Comparison of ENCODE assay signal across 15 cellular contexts in the genomic region with DNA sequence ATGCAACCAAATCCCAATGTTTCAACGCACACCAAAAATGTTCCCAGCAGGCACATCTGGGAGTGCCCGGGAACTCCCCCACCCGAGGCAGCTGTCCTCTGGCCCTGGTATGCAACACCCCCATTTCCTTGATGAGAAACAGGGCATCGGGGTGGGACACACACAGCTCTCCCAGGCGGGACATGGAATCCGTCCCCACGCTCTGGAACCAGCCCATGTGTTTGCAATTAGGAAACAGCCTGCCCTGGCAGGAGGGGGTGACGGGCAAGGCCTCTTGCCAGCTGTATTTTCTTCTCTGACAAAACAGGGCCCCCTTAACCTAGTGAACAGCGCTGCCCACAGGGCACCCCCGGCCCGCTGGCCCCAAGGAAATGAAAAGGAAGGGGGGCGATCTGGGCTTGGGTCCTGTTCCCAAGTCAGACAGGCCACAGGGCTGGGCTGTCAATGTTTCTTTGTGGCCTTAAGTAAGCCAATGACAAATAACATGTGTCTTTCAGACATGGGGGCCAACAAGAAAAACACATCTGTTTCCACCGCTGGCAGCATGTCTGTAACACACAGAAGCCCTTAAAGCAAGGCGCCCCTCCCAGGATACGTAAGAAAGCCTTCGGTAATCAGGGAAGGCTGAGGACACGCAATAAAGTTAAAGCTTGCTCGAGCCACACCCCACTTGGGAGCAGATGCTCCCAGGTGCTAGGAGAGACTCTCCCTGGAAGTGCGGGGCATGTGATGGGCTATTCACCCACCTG.
DNase-seq lines count a peak whose midpoint lies in the region; TF ChIP-seq lines count a peak whose summit lies in the region.
"Had no signal": no experiment of that assay in that cellular context is flagged by ENCODE, and none has a peak within 500 bp of the region (broad histone marks: within the 10 kb centered on the region; RNA-seq: fewer than 3 reads in every experiment).

No MANE protein-coding gene starts in this region.

- no peaks in the 10 kb centered on the region for H3K27me3 ChIP-seq in muscle layer of duodenum (ENCODE audit: low read depth, low read length)
- peaks cover 2% of the 10 kb centered on the region; the same call in 1 of the 2 replicates for H3K27me3 ChIP-seq in MG63
- H3K27me3 ChIP-seq: right lobe of liver had no signal

- H3K4me3 ChIP-seq in fibroblast of villous mesenchyme (ENCODE audit: low read depth, low read length) (peak overlapping the region; percentile 4), muscle layer of duodenum (ENCODE audit: low read depth in 1 of 2, low read length in 2 of 2) (peak overlapping the region in 1 of 2 donors; percentile 14), MG63 (no peak overlapping the region)
- H3K4me3 ChIP-seq: right lobe of liver had no signal

- H3K27ac ChIP-seq in muscle layer of duodenum (ENCODE audit: low read length), result peak overlapping the region; percentile 39
- H3K27ac ChIP-seq: right lobe of liver had no signal

- no peak for TF ChIP-seq CTCF in fibroblast of villous mesenchyme (IDR thresholded peaks at IDR 0.05; ENCODE audit: insufficient read depth, low read depth, low read length)

- peaks cover 0 to 21% of the 10 kb centered on the region in 2 donors for H3K4me1 ChIP-seq in muscle layer of duodenum (ENCODE audit: control insufficient read depth in 1 of 2, insufficient read depth in 2 of 2, low read length in 2 of 2)
- H3K4me1 ChIP-seq: Caco-2, right lobe of liver had no signal

- DNase-seq in activated effector memory CD4-positive, alpha-beta T cell treated with anti-CD3 and anti-CD28 coated beads, Interleukin-2, amount 50 U/mL, for 16 hours, result peak; percentile 10
- DNase-seq in activated effector memory CD4-positive, alpha-beta T cell treated with Interleukin-2 at 50 U/mL for 16 hours, result no peak
- DNase-seq in fibroblast of villous mesenchyme (ENCODE audit: low read depth), result peak; percentile 94
- DNase-seq in NCI-H1092 treated with DMSO at 0.1 percent for 48 hours (lab: John Stamatoyannopoulos, UW), result no peak
- DNase-seq in T-helper 1 cell, result no peak
- no peak for DNase-seq in HUDEP-2 (lab: John Stamatoyannopoulos, UW; ENCODE audit: unreplicated experiment in 76 of 76)
- no peak for DNase-seq in MG63
- DNase-seq: 8988T, Caco-2, endodermal cell, NCI-H1436 treated with DMSO at 0.1 percent for 48 hours, NCI-H524 treated with DMSO at 0.1 percent for 48 hours, right lobe of liver, substantia nigra had no signal

- H3K36me3 ChIP-seq in muscle layer of duodenum (ENCODE audit: control insufficient read depth in 1 of 2, insufficient read depth in 2 of 2, low read length in 2 of 2), result no peaks in the 10 kb centered on the region
- no peaks in the 10 kb centered on the region for H3K36me3 ChIP-seq in MG63
- H3K36me3 ChIP-seq: right lobe of liver had no signal

- H3K9me3 ChIP-seq in muscle layer of duodenum (ENCODE audit: control insufficient read depth in 1 of 2, low read length in 2 of 2) (no peaks in the 10 kb centered on the region), MG63 (peaks cover 2% of the 10 kb centered on the region; the same call in 1 of the 2 replicates)
- H3K9me3 ChIP-seq: Caco-2, right lobe of liver had no signal

Comparison
In these comparisons a context has a peak if more than half of its experiments do, and no peak if none do; other contexts are left out.
1. DNase-seq: peak in activated effector memory CD4-positive, alpha-beta T cell treated with anti-CD3 and anti-CD28 coated beads, Interleukin-2, amount 50 U/mL, for 16 hours (single experiment) and fibroblast of villous mesenchyme (single experiment); none in activated effector memory CD4-positive, alpha-beta T cell treated with Interleukin-2 at 50 U/mL for 16 hours (single experiment), NCI-H1092 treated with DMSO at 0.1 percent for 48 hours (single experiment), T-helper 1 cell (0 of 5), HUDEP-2 (0 of 76) and MG63 (single experiment).